ENCODE assay signal across 1 cellular context in the genomic region with DNA sequence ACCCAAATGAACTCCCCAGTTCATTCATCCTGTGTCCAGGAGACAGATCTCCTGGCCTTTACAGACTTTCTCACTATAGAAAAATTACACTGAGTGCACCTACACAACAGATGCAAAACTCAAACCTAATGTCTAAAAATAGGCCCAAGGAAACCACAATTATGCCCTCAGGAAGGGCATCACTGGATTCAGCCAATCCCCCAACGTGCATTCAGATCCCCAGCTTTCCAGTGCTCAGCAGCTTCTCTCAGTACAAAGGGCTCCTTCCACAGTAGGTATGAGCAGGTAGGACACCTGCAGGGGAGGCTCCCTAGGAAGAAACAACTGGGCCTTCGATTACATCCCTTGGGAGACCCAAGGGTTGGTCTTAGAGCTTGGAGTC.
TF ChIP-seq lines count a peak whose summit lies in the region.

No MANE protein-coding gene starts in this region.

TF ChIP-seq in WTC11, 78 proteins besides CTCF, POLR2A, EP300 and RAD21:
- TF ChIP-seq RELA (CRISPR knock-in tag; IDR thresholded peaks at IDR 0.05; ENCODE audit: borderline replicate concordance) (no peak), CREB1 (CRISPR knock-in tag; IDR thresholded peaks at IDR 0.05) (no peak), ZNF423 (CRISPR knock-in tag; IDR thresholded peaks at IDR 0.05) (peak; percentile 3; the same call in 1 of the 2 replicates), GABPB1 (CRISPR knock-in tag; IDR thresholded peaks at IDR 0.05) (no peak)
- TF ChIP-seq, protein P1, sequence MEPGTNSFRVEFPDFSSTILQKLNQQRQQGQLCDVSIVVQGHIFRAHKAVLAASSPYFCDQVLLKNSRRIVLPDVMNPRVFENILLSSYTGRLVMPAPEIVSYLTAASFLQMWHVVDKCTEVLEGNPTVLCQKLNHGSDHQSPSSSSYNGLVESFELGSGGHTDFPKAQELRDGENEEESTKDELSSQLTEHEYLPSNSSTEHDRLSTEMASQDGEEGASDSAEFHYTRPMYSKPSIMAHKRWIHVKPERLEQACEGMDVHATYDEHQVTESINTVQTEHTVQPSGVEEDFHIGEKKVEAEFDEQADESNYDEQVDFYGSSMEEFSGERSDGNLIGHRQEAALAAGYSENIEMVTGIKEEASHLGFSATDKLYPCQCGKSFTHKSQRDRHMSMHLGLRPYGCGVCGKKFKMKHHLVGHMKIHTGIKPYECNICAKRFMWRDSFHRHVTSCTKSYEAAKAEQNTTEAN (CRISPR knock-in tag; IDR thresholded peaks at IDR 0.05) = no peak
- TF ChIP-seq, protein P2, sequence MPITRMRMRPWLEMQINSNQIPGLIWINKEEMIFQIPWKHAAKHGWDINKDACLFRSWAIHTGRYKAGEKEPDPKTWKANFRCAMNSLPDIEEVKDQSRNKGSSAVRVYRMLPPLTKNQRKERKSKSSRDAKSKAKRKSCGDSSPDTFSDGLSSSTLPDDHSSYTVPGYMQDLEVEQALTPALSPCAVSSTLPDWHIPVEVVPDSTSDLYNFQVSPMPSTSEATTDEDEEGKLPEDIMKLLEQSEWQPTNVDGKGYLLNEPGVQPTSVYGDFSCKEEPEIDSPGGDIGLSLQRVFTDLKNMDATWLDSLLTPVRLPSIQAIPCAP (CRISPR knock-in tag; IDR thresholded peaks at IDR 0.05) = no peak
